1 cellular context compared by ENCODE assay signal in the genomic region with DNA sequence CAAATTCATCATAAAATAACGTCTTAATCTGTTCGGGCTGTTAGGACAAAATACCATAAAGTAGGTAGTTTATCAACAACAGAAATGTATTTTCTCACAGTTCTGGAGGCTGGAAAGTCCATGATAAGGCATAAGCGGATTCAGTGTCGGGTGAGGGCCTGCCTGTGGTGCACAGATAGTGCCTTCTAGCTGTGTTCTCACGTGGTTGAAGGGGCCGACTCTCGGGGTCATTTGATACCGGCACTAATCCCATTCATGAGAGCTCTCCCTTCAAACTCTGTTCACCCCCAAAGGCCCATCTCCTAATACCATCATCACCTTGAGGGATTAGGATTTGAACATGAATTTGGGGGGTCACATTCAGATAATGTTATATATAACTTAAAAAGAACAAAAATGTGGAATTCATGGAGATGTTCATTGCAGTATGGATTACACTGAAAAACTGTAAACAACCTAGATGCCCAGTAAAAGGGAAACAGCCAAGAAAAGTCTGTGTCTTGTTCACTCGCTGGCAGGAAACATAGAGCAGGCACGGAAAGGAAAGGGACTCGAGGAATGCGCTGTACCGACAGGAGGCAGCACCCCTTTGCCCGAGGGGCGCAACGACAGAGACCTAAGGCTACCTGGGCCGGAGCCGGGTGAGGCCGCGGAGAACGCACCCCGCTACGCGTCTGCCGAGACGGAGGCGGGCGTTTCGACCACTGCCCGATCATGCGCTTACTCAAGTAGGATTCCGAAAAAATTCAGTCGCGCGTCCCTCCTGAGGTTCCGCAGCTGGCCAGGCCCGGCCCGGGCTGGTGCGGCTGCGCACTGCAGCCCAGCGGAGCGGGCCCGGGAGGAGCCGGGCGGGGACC.
TF ChIP-seq lines count a peak whose summit lies in the region.

No MANE protein-coding gene starts in this region.

TF ChIP-seq in K562, 482 proteins besides CTCF, POLR2A, EP300 and RAD21 (continued from another document and continues in another):
- no peak for TF ChIP-seq SREBF1 (IDR thresholded peaks at IDR 0.05; ENCODE audit: borderline replicate concordance, low read depth, low read length)
- TF ChIP-seq, protein P1, sequence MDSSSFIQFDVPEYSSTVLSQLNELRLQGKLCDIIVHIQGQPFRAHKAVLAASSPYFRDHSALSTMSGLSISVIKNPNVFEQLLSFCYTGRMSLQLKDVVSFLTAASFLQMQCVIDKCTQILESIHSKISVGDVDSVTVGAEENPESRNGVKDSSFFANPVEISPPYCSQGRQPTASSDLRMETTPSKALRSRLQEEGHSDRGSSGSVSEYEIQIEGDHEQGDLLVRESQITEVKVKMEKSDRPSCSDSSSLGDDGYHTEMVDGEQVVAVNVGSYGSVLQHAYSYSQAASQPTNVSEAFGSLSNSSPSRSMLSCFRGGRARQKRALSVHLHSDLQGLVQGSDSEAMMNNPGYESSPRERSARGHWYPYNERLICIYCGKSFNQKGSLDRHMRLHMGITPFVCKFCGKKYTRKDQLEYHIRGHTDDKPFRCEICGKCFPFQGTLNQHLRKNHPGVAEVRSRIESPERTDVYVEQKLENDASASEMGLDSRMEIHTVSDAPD (CRISPR knock-in tag; IDR thresholded peaks at IDR 0.05), result peak; percentile 32; the same call in 1 of the 2 replicates
- no peak for TF ChIP-seq ZNF586 (CRISPR knock-in tag; conservative IDR thresholded peaks at IDR 0.05)
- TF ChIP-seq CC2D1A (IDR thresholded peaks at IDR 0.05), result peak; percentile 99
- no peak for TF ChIP-seq BMI1 (IDR thresholded peaks at IDR 0.05; ENCODE audit: low read length)
- no peak for TF ChIP-seq ZNF184 (CRISPR knock-in tag; IDR thresholded peaks at IDR 0.05)
- TF ChIP-seq, protein P2, sequence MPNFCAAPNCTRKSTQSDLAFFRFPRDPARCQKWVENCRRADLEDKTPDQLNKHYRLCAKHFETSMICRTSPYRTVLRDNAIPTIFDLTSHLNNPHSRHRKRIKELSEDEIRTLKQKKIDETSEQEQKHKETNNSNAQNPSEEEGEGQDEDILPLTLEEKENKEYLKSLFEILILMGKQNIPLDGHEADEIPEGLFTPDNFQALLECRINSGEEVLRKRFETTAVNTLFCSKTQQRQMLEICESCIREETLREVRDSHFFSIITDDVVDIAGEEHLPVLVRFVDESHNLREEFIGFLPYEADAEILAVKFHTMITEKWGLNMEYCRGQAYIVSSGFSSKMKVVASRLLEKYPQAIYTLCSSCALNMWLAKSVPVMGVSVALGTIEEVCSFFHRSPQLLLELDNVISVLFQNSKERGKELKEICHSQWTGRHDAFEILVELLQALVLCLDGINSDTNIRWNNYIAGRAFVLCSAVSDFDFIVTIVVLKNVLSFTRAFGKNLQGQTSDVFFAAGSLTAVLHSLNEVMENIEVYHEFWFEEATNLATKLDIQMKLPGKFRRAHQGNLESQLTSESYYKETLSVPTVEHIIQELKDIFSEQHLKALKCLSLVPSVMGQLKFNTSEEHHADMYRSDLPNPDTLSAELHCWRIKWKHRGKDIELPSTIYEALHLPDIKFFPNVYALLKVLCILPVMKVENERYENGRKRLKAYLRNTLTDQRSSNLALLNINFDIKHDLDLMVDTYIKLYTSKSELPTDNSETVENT (CRISPR knock-in tag; IDR thresholded peaks at IDR 0.05), result peak; percentile 77
- TF ChIP-seq ZNF23 (CRISPR knock-in tag; IDR thresholded peaks at IDR 0.05), result no peak; the same call in 1 of the 2 replicates
- 0 out of 2 replicates have a peak, but pooled peaks have one; percentile 54 for TF ChIP-seq RHOXF2B (CRISPR knock-in tag; conservative IDR thresholded peaks at IDR 0.05)
- TF ChIP-seq FOXK1 (CRISPR knock-in tag; IDR thresholded peaks at IDR 0.05; ENCODE audit: borderline replicate concordance), result no peak
- no peak for TF ChIP-seq POLR3A (IDR thresholded peaks at IDR 0.05; ENCODE audit: borderline replicate concordance, extremely low read depth, insufficient read depth, insufficient read length)
- 0 out of 2 replicates have a peak, but pooled peaks have one; percentile 29 for TF ChIP-seq GATAD2A (IDR thresholded peaks at IDR 0.05)
- peak; percentile 60 for TF ChIP-seq KDM5B (IDR thresholded peaks at IDR 0.05; ENCODE audit: insufficient replicate concordance, low read depth, low read length)
- TF ChIP-seq, protein P3, sequence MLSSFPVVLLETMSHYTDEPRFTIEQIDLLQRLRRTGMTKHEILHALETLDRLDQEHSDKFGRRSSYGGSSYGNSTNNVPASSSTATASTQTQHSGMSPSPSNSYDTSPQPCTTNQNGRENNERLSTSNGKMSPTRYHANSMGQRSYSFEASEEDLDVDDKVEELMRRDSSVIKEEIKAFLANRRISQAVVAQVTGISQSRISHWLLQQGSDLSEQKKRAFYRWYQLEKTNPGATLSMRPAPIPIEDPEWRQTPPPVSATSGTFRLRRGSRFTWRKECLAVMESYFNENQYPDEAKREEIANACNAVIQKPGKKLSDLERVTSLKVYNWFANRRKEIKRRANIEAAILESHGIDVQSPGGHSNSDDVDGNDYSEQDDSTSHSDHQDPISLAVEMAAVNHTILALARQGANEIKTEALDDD (IDR thresholded peaks at IDR 0.05), result peak; percentile 22
- peak; percentile 85 for TF ChIP-seq MAFG (tag; conservative IDR thresholded peaks at IDR 0.05)
- no peak for TF ChIP-seq ZNF561 (CRISPR knock-in tag; conservative IDR thresholded peaks at IDR 0.05)
- no peak for TF ChIP-seq SREBF2 (CRISPR knock-in tag; IDR thresholded peaks at IDR 0.05)
- no peak for TF ChIP-seq ETS2 (tag; IDR thresholded peaks at IDR 0.05; ENCODE audit: borderline replicate concordance, poor library complexity, severe bottlenecking)
- TF ChIP-seq, protein P4, sequence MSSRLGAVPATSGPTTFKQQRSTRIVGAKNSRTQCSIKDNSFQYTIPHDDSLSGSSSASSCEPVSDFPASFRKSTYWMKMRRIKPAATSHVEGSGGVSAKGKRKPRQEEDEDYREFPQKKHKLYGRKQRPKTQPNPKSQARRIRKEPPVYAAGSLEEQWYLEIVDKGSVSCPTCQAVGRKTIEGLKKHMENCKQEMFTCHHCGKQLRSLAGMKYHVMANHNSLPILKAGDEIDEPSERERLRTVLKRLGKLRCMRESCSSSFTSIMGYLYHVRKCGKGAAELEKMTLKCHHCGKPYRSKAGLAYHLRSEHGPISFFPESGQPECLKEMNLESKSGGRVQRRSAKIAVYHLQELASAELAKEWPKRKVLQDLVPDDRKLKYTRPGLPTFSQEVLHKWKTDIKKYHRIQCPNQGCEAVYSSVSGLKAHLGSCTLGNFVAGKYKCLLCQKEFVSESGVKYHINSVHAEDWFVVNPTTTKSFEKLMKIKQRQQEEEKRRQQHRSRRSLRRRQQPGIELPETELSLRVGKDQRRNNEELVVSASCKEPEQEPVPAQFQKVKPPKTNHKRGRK (tag; IDR thresholded peaks at IDR 0.05), result no peak
- no peak for TF ChIP-seq CBX5 (IDR thresholded peaks at IDR 0.05; ENCODE audit: borderline replicate concordance, low read depth)
- peak; percentile 44; the same call in 1 of the 2 replicates for TF ChIP-seq ETV5 (CRISPR knock-in tag; IDR thresholded peaks at IDR 0.05; ENCODE audit: low read depth)
- peak; percentile 88 to 93 for TF ChIP-seq FOXK2 (conservative IDR thresholded peaks at IDR 0.05 in 1 of 2, IDR thresholded peaks at IDR 0.05 in 1 of 2; ENCODE audit: low read depth in 2 of 2)
- no peak for TF ChIP-seq ZNF146 (CRISPR knock-in tag; IDR thresholded peaks at IDR 0.05; ENCODE audit: unreplicated experiment)
- TF ChIP-seq BRD4 (IDR thresholded peaks at IDR 0.05), result peak; percentile 78
- TF ChIP-seq, protein P5, sequence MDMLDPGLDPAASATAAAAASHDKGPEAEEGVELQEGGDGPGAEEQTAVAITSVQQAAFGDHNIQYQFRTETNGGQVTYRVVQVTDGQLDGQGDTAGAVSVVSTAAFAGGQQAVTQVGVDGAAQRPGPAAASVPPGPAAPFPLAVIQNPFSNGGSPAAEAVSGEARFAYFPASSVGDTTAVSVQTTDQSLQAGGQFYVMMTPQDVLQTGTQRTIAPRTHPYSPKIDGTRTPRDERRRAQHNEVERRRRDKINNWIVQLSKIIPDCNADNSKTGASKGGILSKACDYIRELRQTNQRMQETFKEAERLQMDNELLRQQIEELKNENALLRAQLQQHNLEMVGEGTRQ (CRISPR knock-in tag; IDR thresholded peaks at IDR 0.05), result peak; percentile 51; the same call in 1 of the 2 replicates
- no peak for TF ChIP-seq PRPF4 (IDR thresholded peaks at IDR 0.05; ENCODE audit: insufficient read depth, low read depth, low read length, poor library complexity, severe bottlenecking)
- no peak for TF ChIP-seq ESRRB (CRISPR knock-in tag; IDR thresholded peaks at IDR 0.05; ENCODE audit: borderline replicate concordance)
- peak; percentile 88 for TF ChIP-seq CHD1 (IDR thresholded peaks at IDR 0.05; ENCODE audit: low read length)
- no peak for TF ChIP-seq YBX1 (IDR thresholded peaks at IDR 0.05)
- TF ChIP-seq, protein P6, sequence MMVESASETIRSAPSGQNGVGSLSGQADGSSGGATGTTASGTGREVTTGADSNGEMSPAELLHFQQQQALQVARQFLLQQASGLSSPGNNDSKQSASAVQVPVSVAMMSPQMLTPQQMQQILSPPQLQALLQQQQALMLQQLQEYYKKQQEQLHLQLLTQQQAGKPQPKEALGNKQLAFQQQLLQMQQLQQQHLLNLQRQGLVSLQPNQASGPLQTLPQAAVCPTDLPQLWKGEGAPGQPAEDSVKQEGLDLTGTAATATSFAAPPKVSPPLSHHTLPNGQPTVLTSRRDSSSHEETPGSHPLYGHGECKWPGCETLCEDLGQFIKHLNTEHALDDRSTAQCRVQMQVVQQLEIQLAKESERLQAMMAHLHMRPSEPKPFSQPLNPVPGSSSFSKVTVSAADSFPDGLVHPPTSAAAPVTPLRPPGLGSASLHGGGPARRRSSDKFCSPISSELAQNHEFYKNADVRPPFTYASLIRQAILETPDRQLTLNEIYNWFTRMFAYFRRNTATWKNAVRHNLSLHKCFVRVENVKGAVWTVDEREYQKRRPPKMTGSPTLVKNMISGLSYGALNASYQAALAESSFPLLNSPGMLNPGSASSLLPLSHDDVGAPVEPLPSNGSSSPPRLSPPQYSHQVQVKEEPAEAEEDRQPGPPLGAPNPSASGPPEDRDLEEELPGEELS (CRISPR knock-in tag; IDR thresholded peaks at IDR 0.05; ENCODE audit: borderline replicate concordance), result peak; percentile 21; the same call in 1 of the 2 replicates
- peak; percentile 89 for TF ChIP-seq ATF7 (IDR thresholded peaks at IDR 0.05)
- TF ChIP-seq IRF2 (CRISPR knock-in tag; IDR thresholded peaks at IDR 0.05), result no peak
- TF ChIP-seq PHB2 (IDR thresholded peaks at IDR 0.05; ENCODE audit: low read depth), result peak; percentile 99
- TF ChIP-seq ARID1B (IDR thresholded peaks at IDR 0.05), result peak; percentile 100
- TF ChIP-seq BDP1 (IDR thresholded peaks at IDR 0.05; ENCODE audit: insufficient read depth, insufficient read length), result no peak
- TF ChIP-seq STAT5A (IDR thresholded peaks at IDR 0.05; ENCODE audit: borderline replicate concordance, low read length), result peak; percentile 99
- no peak for TF ChIP-seq KAT2B (IDR thresholded peaks at IDR 0.05; ENCODE audit: low read depth, low read length)
- TF ChIP-seq ZNF584 (CRISPR knock-in tag; IDR thresholded peaks at IDR 0.05; ENCODE audit: low read depth), result peak; percentile 95
- peak; percentile 99 for TF ChIP-seq SMARCC2 (IDR thresholded peaks at IDR 0.05; ENCODE audit: low read depth)
- TF ChIP-seq NR2C2 (CRISPR knock-in tag; IDR thresholded peaks at IDR 0.05), result no peak
- TF ChIP-seq NR2C2 (tag; IDR thresholded peaks at IDR 0.05), result peak; percentile 71; the same call in 1 of the 2 replicates
- TF ChIP-seq EGR1 (conservative IDR thresholded peaks at IDR 0.05), result 0 out of 2 replicates have a peak, but pooled peaks have one; percentile 12
- TF ChIP-seq PPARD (CRISPR knock-in tag; IDR thresholded peaks at IDR 0.05), result no peak
- TF ChIP-seq JUN (IDR thresholded peaks at IDR 0.05; ENCODE audit: borderline replicate concordance, low read depth, low read length), result peak; percentile 36; the same call in 1 of the 2 replicates
- peak; percentile 56; the same call in 1 of the 2 replicates for TF ChIP-seq JUN (CRISPR knock-in tag; IDR thresholded peaks at IDR 0.05; ENCODE audit: borderline replicate concordance)
- no peak for TF ChIP-seq KDM4B (IDR thresholded peaks at IDR 0.05; ENCODE audit: borderline replicate concordance in 2 of 2, low read depth in 1 of 2)
- peak; percentile 93 for TF ChIP-seq CXXC5 (CRISPR knock-in tag; IDR thresholded peaks at IDR 0.05)
- 0 out of 2 replicates have a peak, but pooled peaks have one; percentile 27 for TF ChIP-seq ZNF232 (CRISPR knock-in tag; IDR thresholded peaks at IDR 0.05)
- TF ChIP-seq POLR2AphosphoS5 (IDR thresholded peaks at IDR 0.05; ENCODE audit: control insufficient read depth, insufficient read depth, low read depth, low read length), result peak; percentile 98
- TF ChIP-seq BHLHE40 (IDR thresholded peaks at IDR 0.05; ENCODE audit: low read length), result peak; percentile 100
- TF ChIP-seq PHB (CRISPR knock-in tag; IDR thresholded peaks at IDR 0.05), result 0 out of 2 replicates have a peak, but pooled peaks have one; percentile 47
- TF ChIP-seq NFYB (IDR thresholded peaks at IDR 0.05; ENCODE audit: extremely low read depth, insufficient read length), result no peak
- TF ChIP-seq, protein P7, sequence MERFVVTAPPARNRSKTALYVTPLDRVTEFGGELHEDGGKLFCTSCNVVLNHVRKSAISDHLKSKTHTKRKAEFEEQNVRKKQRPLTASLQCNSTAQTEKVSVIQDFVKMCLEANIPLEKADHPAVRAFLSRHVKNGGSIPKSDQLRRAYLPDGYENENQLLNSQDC (CRISPR knock-in tag; IDR thresholded peaks at IDR 0.05), result 0 out of 2 replicates have a peak, but pooled peaks have one; percentile 54
- TF ChIP-seq, protein P8, sequence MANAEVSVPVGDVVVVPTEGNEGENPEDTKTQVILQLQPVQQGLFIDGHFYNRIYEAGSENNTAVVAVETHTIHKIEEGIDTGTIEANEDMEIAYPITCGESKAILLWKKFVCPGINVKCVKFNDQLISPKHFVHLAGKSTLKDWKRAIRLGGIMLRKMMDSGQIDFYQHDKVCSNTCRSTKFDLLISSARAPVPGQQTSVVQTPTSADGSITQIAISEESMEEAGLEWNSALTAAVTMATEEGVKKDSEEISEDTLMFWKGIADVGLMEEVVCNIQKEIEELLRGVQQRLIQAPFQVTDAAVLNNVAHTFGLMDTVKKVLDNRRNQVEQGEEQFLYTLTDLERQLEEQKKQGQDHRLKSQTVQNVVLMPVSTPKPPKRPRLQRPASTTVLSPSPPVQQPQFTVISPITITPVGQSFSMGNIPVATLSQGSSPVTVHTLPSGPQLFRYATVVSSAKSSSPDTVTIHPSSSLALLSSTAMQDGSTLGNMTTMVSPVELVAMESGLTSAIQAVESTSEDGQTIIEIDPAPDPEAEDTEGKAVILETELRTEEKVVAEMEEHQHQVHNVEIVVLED (CRISPR knock-in tag; IDR thresholded peaks at IDR 0.05), result no peak; the same call in 1 of the 2 replicates
- TF ChIP-seq CCNT2 (IDR thresholded peaks at IDR 0.05; ENCODE audit: borderline replicate concordance, extremely low read depth, insufficient read length, low read depth, low read length), result peak; percentile 96
